3 cellular contexts compared by ENCODE assay signal in genomic region chr10:47886356-47886755, GRCh38. TPM values are rescaled to one million over a fixed set of nuclear protein-coding genes. Genes with fewer than 3 reads are reported as not detected.
"Had no signal": no experiment of that assay in that cellular context is flagged by ENCODE, and none has a peak within 500 bp of the region (broad histone marks: within the 10 kb centered on the region; RNA-seq: fewer than 3 reads in every experiment).

No MANE protein-coding gene starts in this region.

RNA-seq across cellular contexts. Expression of gene NPY4R2, which starts 32.1 kb away (rescaled TPM):
- total RNA-seq: GM23248, GM23338, H1 had no signal
